2 cellular contexts compared by ENCODE assay signal in the genomic region with DNA sequence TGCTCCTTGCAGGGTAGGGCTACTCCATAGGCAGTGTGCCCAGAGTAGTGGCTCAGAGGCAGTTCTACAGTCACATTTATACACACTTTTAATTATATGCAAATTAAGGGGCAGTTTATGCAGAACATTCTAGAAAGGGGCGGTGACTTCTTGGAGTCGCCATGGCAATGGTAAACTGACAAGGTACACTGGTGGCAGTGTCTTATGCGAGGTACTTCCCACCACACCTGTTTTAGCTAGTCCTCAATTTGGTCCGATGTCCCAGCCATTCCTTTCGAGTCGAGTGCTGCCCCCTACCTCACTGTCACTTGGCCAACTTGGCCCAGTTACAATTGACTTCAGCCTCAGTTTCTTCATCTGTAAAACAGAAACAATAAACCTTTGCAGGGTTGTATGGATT.
TF ChIP-seq lines count a peak whose summit lies in the region.

No MANE protein-coding gene starts in this region.

TF ChIP-seq in H1, 55 proteins besides CTCF, POLR2A, EP300 and RAD21:
- TF ChIP-seq TCF12 (IDR thresholded peaks at IDR 0.05; ENCODE audit: low read depth, low read length) (0 out of 2 replicates have a peak, but pooled peaks have one; percentile 46), CHD7 (IDR thresholded peaks at IDR 0.05; ENCODE audit: insufficient replicate concordance, low read length) (no peak)
TF ChIP-seq in H1: peak in this region for 1.

TF ChIP-seq in WTC11, 78 proteins besides CTCF, POLR2A, EP300 and RAD21:
- TF ChIP-seq ELF4 (CRISPR knock-in tag; IDR thresholded peaks at IDR 0.05; ENCODE audit: low read depth), result no peak
- TF ChIP-seq MXD4 (CRISPR knock-in tag; IDR thresholded peaks at IDR 0.05; ENCODE audit: borderline replicate concordance), result no peak
- no peak for TF ChIP-seq PREB (CRISPR knock-in tag; IDR thresholded peaks at IDR 0.05; ENCODE audit: borderline replicate concordance)
- TF ChIP-seq ZNF512 (CRISPR knock-in tag; IDR thresholded peaks at IDR 0.05; ENCODE audit: borderline replicate concordance), result no peak
- no peak for TF ChIP-seq RELA (CRISPR knock-in tag; IDR thresholded peaks at IDR 0.05; ENCODE audit: borderline replicate concordance)
- no peak for TF ChIP-seq ZNF232 (CRISPR knock-in tag; IDR thresholded peaks at IDR 0.05)
- TF ChIP-seq MLX (CRISPR knock-in tag; IDR thresholded peaks at IDR 0.05), result no peak
- TF ChIP-seq, protein P1, sequence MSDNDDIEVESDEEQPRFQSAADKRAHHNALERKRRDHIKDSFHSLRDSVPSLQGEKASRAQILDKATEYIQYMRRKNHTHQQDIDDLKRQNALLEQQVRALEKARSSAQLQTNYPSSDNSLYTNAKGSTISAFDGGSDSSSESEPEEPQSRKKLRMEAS (CRISPR knock-in tag; IDR thresholded peaks at IDR 0.05), result no peak
- TF ChIP-seq NR3C1 (CRISPR knock-in tag; conservative IDR thresholded peaks at IDR 0.05; ENCODE audit: low read depth), result no peak
- no peak for TF ChIP-seq AFF4 (CRISPR knock-in tag; IDR thresholded peaks at IDR 0.05; ENCODE audit: borderline replicate concordance)
- TF ChIP-seq, protein P2, sequence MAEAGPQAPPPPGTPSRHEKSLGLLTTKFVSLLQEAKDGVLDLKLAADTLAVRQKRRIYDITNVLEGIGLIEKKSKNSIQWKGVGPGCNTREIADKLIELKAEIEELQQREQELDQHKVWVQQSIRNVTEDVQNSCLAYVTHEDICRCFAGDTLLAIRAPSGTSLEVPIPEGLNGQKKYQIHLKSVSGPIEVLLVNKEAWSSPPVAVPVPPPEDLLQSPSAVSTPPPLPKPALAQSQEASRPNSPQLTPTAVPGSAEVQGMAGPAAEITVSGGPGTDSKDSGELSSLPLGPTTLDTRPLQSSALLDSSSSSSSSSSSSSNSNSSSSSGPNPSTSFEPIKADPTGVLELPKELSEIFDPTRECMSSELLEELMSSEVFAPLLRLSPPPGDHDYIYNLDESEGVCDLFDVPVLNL (CRISPR knock-in tag; IDR thresholded peaks at IDR 0.05; ENCODE audit: borderline replicate concordance, low read depth), result no peak
- no peak for TF ChIP-seq ZNF532 (CRISPR knock-in tag; IDR thresholded peaks at IDR 0.05; ENCODE audit: borderline replicate concordance)
- no peak for TF ChIP-seq SMAD3 (CRISPR knock-in tag; IDR thresholded peaks at IDR 0.05; ENCODE audit: borderline replicate concordance)
- no peak for TF ChIP-seq CREM (CRISPR knock-in tag; IDR thresholded peaks at IDR 0.05)
- no peak for TF ChIP-seq ZNF121 (CRISPR knock-in tag; IDR thresholded peaks at IDR 0.05)
- TF ChIP-seq KAT7 (CRISPR knock-in tag; IDR thresholded peaks at IDR 0.05; ENCODE audit: borderline replicate concordance), result no peak
- no peak for TF ChIP-seq ZNF263 (CRISPR knock-in tag; IDR thresholded peaks at IDR 0.05; ENCODE audit: low read depth)
- TF ChIP-seq E2F5 (CRISPR knock-in tag; IDR thresholded peaks at IDR 0.05), result no peak
- TF ChIP-seq, protein P3, sequence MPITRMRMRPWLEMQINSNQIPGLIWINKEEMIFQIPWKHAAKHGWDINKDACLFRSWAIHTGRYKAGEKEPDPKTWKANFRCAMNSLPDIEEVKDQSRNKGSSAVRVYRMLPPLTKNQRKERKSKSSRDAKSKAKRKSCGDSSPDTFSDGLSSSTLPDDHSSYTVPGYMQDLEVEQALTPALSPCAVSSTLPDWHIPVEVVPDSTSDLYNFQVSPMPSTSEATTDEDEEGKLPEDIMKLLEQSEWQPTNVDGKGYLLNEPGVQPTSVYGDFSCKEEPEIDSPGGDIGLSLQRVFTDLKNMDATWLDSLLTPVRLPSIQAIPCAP (CRISPR knock-in tag; IDR thresholded peaks at IDR 0.05), result no peak
- no peak for TF ChIP-seq ERG (CRISPR knock-in tag; IDR thresholded peaks at IDR 0.05)
